ENCODE assay signal across 8 cellular contexts in the genomic region with DNA sequence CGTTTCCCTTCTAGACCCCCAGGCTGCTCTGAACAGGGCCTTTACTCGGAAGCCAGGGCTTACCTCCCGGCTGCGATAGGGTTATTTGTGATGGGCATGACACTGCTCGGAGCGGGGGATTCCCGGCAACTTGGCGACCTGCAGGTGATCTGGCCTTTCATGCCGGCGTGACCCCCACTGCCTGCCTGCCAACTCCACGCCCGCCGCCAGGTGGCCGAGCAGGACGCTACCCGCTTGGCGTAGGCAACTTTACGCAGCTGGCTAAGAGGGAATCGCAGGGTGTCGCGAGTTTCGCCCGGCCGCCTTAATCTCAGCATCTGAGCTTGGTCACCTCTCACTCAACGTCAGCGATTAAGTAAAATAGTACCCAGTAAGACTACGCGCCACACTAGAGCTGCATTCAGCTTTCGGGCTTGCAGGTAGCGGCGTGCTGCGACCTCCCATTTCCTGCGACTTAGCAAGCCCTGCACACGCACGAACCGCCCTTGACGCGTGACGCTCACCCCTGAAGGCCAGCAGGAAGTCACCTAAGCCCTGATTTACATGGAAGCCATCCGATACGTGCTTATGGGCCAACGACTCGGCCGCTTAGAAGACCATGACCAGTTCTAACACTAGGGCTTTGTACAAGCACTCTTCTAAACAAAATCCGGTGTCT. TPM values are rescaled to one million over a fixed set of nuclear protein-coding genes. Genes with fewer than 3 reads are reported as not detected.
DNase-seq lines count a peak whose midpoint lies in the region; ATAC-seq and TF ChIP-seq lines count a peak whose summit lies in the region.

No MANE protein-coding gene starts in this region.

- H3K36me3 ChIP-seq in hepatocyte (replicated peaks; ENCODE audit: insufficient read depth, low read depth), result no peaks in the 10 kb centered on the region

- under 1% methylated on average over 45 of the region's 45 CpGs for WGBS in hepatocyte (ENCODE audit: low lambda C conversion rate, missing lambda C conversion rate)

- H3K4me3 ChIP-seq in NB4 (ENCODE audit: low read depth, low read length), result peak overlapping the region; percentile 79
- peak overlapping the region; percentile 60 for H3K4me3 ChIP-seq in hepatocyte
- H3K4me3 ChIP-seq in retinal pigment epithelial cell (ENCODE audit: low read length), result peak overlapping the region; percentile 89

- H3K27ac ChIP-seq in hepatocyte, result peak overlapping the region; percentile 90

- peak; percentile 84 for DNase-seq in NB4 (ENCODE audit: low read depth)
- peak; percentile 74 to 92 (median 86) for DNase-seq in T-cell
- peak in 49 of 56 donors; percentile 11 to 71 (median 48) for DNase-seq in amygdala (lab: John Stamatoyannopoulos, UW)
- peak; percentile 89 for DNase-seq in hepatocyte (ENCODE audit: low spot score)
- peak; percentile 49 for DNase-seq in retinal pigment epithelial cell (ENCODE audit: low read depth)
- no peak for DNase-seq in NCI-H1694 (lab: John Stamatoyannopoulos, UW)

- H3K36me3 Mint-ChIP-seq in T-cell, result peaks cover 34% of the 10 kb centered on the region

- no peak for TF ChIP-seq POLR2A in NB4 (IDR thresholded peaks at IDR 0.05; ENCODE audit: extremely low read depth, insufficient read length)

- H3K4me3 Mint-ChIP-seq in T-cell, result peak overlapping the region; percentile 91 to 99 (median 99)

- no peaks in the 10 kb centered on the region for H3K9me3 ChIP-seq in hepatocyte (ENCODE audit: low read depth)

- peak overlapping the region; percentile 73 for H3K4me2 ChIP-seq in hepatocyte

- H3K27ac Mint-ChIP-seq in T-cell, result peak overlapping the region; percentile 99

- peaks cover 12% of the 10 kb centered on the region for H3K4me1 ChIP-seq in hepatocyte (ENCODE audit: insufficient read depth)

- peaks cover 71% of the 10 kb centered on the region for H3K79me2 ChIP-seq in hepatocyte

- H3K9me3 Mint-ChIP-seq in T-cell, result peaks cover 8 to 17% (median 15%) of the 10 kb centered on the region in 3 donors

- POLR2A ChIA-PET in T-cell (lab: Charles Lee), result interaction anchor here (0.7 to 8.3 kb wide), 18 partner anchors 12 to 405 kb away, joined by 3 to 121 read pairs (median 6); partner anchors contain the start of genes ATF7IP (in 2 of the 2), C12orf60 (in 2 of the 2), WBP11 (in 2 of the 2) and ARHGDIB (in 1 of the 2)

- H3K27me3 ChIP-seq in hepatocyte, result no peaks in the 10 kb centered on the region

- TF ChIP-seq CTCF in GM12873 (IDR thresholded peaks at IDR 0.05; ENCODE audit: insufficient read depth, low read depth, low read length, missing control alignments), result peak; percentile 81
- peak; percentile 75 for TF ChIP-seq CTCF in NB4 (IDR thresholded peaks at IDR 0.05; ENCODE audit: low read depth, low read length)
- peak; percentile 64 for TF ChIP-seq CTCF in hepatocyte (IDR thresholded peaks at IDR 0.05; ENCODE audit: poor library complexity)
- TF ChIP-seq CTCF in retinal pigment epithelial cell (conservative IDR thresholded peaks at IDR 0.05; ENCODE audit: low read depth, low read length), result peak; percentile 82

- peaks cover 62 to 72% (median 63%) of the 10 kb centered on the region in 3 donors for H3K4me1 Mint-ChIP-seq in T-cell

- ATAC-seq in HG02588 (IDR thresholded peaks at IDR 0.05; ENCODE audit: unreplicated experiment) (peak; percentile 37), T-cell (replicated peaks in 1 of 4) (peak; percentile 60 to 65 (median 62))

- no peak overlapping the region for H2AFZ ChIP-seq in hepatocyte

- no peaks in the 10 kb centered on the region for H3K27me3 Mint-ChIP-seq in T-cell

- no peaks in the 10 kb centered on the region for H3K9me2 ChIP-seq in hepatocyte (replicated peaks; ENCODE audit: insufficient read depth)

- H4K20me1 ChIP-seq in hepatocyte (ENCODE audit: insufficient read depth, poor library complexity, severe bottlenecking), result peaks cover 36% of the 10 kb centered on the region

- CTCF ChIA-PET in T-cell (lab: Charles Lee), result interaction anchor here (0.5 to 9.8 kb wide), 14 partner anchors 8 to 405 kb away, joined by 3 to 122 read pairs (median 5); partner anchors contain the start of genes ARHGDIB (in 1 of the 2), ATF7IP (in 1 of the 2), C12orf60 (in 1 of the 2) and WBP11 (in 1 of the 2)

RNA-seq across cellular contexts. Expression of gene WBP11, which starts 33.3 kb away (rescaled TPM):
- total RNA-seq in T-cell (100 to 1,000 TPM in 2 of 5 donors, 10 to 100 TPM in 3; 72.6 to 122 (median 80.6) TPM), hepatocyte (22.8 and 26.6 TPM in 2 replicates)
- polyA plus RNA-seq in hepatocyte, result 39.3 and 54.2 TPM in 2 replicates

RNA-seq across cellular contexts. Expression of gene C12orf60, which starts 33.5 kb away (rescaled TPM):
- total RNA-seq in T-cell (1 to 10 TPM in 2 of 5 donors, under 1 TPM in 2, not detected in 1; 0.50 to 1.4 (median 0.93) TPM), hepatocyte (1.5 and 2.3 TPM in 2 replicates)
- polyA plus RNA-seq in hepatocyte, result 0.17 and 2.0 TPM in 2 replicates

RNA-seq across cellular contexts. Expression of gene SMCO3, which starts 44.0 kb away (rescaled TPM):
- total RNA-seq in T-cell, result not detected
- 1.7 and 3.2 TPM in 2 replicates for total RNA-seq in hepatocyte
- polyA plus RNA-seq in hepatocyte, result 1.4 and 2.9 TPM in 2 replicates
